In the genomic region with DNA sequence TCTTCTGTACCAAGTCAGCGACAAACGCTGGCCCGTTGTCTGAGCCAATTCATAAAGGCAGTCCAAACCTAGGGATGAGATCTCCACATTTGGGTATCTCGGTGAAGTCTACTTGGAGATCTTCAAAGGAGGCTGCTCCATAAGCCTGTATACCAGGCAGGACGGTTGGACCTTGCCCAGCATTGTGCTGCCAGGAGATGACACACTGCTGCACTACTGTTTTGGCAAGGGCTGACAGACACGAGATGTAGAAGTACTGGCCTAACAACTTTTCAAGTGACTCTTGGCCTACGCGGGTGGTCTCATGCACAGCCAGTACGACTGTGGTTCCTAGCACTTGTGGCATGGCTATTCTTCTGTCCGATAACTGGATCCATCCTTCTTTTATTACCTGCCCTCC, we compare ENCODE assay signal across 26 cellular contexts.
"Had no signal": no experiment of that assay in that cellular context is flagged by ENCODE, and none has a peak within 500 bp of the region (broad histone marks: within the 10 kb centered on the region; RNA-seq: fewer than 3 reads in every experiment).

No MANE protein-coding gene starts in this region.

- H3K27me3 ChIP-seq: Peyer's patch, SJCRH30 had no signal

- H3K4me3 ChIP-seq: Peyer's patch, SJCRH30 had no signal

- ATAC-seq: activated T-cell treated with anti-CD3 and anti-CD28 coated beads, Interleukin-2, amount 50 U/mL, for 4 hours had no signal

- H3K9ac ChIP-seq: SK-N-SH had no signal

- H3K9me3 ChIP-seq: SK-N-SH had no signal

- H3K27ac ChIP-seq: Peyer's patch, RWPE1, SJCRH30, VCaP had no signal

- H3K9me2 ChIP-seq: SK-N-SH had no signal

- DNase-seq: activated CD4-positive, alpha-beta memory T cell treated with anti-CD3 and anti-CD28 coated beads for 36 hours; activated CD4-positive, alpha-beta T cell treated with anti-CD3 and anti-CD28 coated beads, Interleukin-2, amount 10 ng/mL, durations not matched to agents 7 days and 5 days; activated CD4-positive, CD25-positive, alpha-beta regulatory T cell; activated CD8-positive, alpha-beta memory T cell treated with anti-CD3 and anti-CD28 coated beads for 24 hours; activated effector memory CD4-positive, alpha-beta T cell treated with anti-CD3 and anti-CD28 coated beads, Interleukin-2, amount 50 U/mL, for 16 hours; activated naive CD4-positive, alpha-beta T cell treated with Interleukin-2 at 50 U/mL for 16 hours; activated T-cell treated with anti-CD3 and anti-CD28 coated beads, Interleukin-2, amount 50 U/mL, for 4 hours; KG1; MV-4-11; NCI-H1092 treated with DMSO at 0.1 percent for 48 hours; NCI-H1417 treated with DMSO at 0.1 percent for 48 hours; NCI-H1694; NCI-H2081; NCI-H2171; NCI-H2227 treated with DMSO at 0.1 percent for 48 hours; NCI-H446 treated with DMSO at 0.1 percent for 48 hours; NCI-H526 treated with DMSO at 0.1 percent for 48 hours; NCI-H82; OCI-M1; Peyer's patch; Right ventricle myocardium superior; SJCRH30; SK-N-SH; T-helper 1 cell had no signal

- H3K4me1 ChIP-seq: Peyer's patch had no signal

- H3K4me2 ChIP-seq: SK-N-SH had no signal

- H3K36me3 ChIP-seq: Peyer's patch, SJCRH30 had no signal
